In the genomic region with DNA sequence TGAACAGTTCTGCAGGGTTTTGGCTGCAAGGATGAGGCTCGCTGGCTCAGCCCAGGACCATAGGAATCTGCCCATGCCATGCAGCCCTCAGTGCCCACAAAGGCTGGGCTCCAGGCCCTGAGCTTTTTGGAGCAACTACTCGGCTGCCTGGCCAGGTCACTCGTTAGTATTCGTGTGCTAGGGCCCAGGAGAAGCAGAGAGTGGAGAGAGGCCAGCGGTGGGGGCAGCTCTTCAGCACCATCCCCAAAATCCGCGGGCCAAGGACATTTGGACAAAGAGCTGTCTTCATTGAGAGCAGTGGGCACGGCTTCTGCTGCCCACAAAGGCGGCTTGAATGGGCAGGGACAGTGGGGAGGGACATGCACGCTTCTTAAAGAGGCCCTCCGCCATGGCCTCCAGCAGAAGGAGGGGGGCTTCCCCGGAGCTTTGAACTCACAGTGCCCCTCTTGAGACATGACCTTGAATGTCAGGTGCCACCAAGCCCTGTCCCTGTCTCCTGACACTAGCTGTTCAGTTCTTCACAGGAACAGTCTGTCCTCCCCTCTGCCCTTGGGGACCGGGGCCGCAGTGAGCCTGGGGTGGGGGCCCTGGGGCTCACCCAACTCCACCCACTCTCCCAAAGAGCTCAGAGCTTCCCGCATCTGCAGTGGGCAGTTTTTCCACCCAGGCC, we compare ENCODE assay signal across 15 cellular contexts.
DNase-seq lines count a peak whose midpoint lies in the region; ATAC-seq and TF ChIP-seq lines count a peak whose summit lies in the region.
"Had no signal": no experiment of that assay in that cellular context is flagged by ENCODE, and none has a peak within 500 bp of the region (broad histone marks: within the 10 kb centered on the region; RNA-seq: fewer than 3 reads in every experiment).

No MANE protein-coding gene starts in this region.

- peak; percentile 56 for DNase-seq in astrocyte of the hippocampus (ENCODE audit: low read depth, low spot score)
- peak in 1 of 2 donors; percentile 59 for DNase-seq in cardiac muscle cell (ENCODE audit: low read depth in 1 of 2, low spot score in 1 of 2)
- no peak for DNase-seq in neural progenitor cell (ENCODE audit: low spot score)
- DNase-seq in testis: peak; percentile 36
- DNase-seq in stimulated activated naive CD8-positive, alpha-beta T cell treated with anti-CD3 and anti-CD28 coated beads, Interleukin-15, amount 100 ng/mL, for 72 hours: no peak
- DNase-seq in osteoblast (ENCODE audit: insufficient read length, low spot score, missing footprints): no peak
- no peak for DNase-seq in RKO (ENCODE audit: low spot score)
- DNase-seq: mesenchymal stem cell, NCI-H1105, NCI-H526 treated with DMSO at 0.1 percent for 48 hours, SHP77 had no signal

- H3K4me1 ChIP-seq in cardiac muscle cell (ENCODE audit: low read depth): peaks cover 69% of the 10 kb centered on the region
- H3K4me1 ChIP-seq in neural progenitor cell: peaks cover 23% of the 10 kb centered on the region
- H3K4me1 ChIP-seq in testis: peaks cover 51% of the 10 kb centered on the region
- H3K4me1 ChIP-seq in osteoblast (ENCODE audit: insufficient read depth, low read length): no peaks in the 10 kb centered on the region

- H3K4me1 Mint-ChIP-seq in neural progenitor cell: peaks cover 37% of the 10 kb centered on the region
- H3K4me1 Mint-ChIP-seq in stimulated activated naive CD8-positive, alpha-beta T cell treated with anti-CD3 and anti-CD28 coated beads, Interleukin-15, amount 100 ng/mL, for 72 hours: peaks cover 6% of the 10 kb centered on the region

- no peak for TF ChIP-seq CTCF in cardiac muscle cell (IDR thresholded peaks at IDR 0.05; ENCODE audit: low read depth, low read length)
- TF ChIP-seq CTCF in neural progenitor cell (IDR thresholded peaks at IDR 0.05): no peak
- TF ChIP-seq CTCF in testis (IDR thresholded peaks at IDR 0.05): no peak
- TF ChIP-seq CTCF in osteoblast (IDR thresholded peaks at IDR 0.05; ENCODE audit: extremely low read depth, low read depth, low read length): no peak

- 64 to 70% methylated on average over 7 to 15 of the region's 15 CpGs for WGBS in testis, 2 donors

- no peak overlapping the region for H3K4me2 ChIP-seq in neural progenitor cell
- H3K4me2 ChIP-seq in osteoblast (ENCODE audit: insufficient read depth, low read length): no peak overlapping the region

- no peak for TF ChIP-seq POLR2A in testis (IDR thresholded peaks at IDR 0.05)

- H3K9ac ChIP-seq in neural progenitor cell: no peak overlapping the region

- peaks cover 8% of the 10 kb centered on the region for H3K36me3 Mint-ChIP-seq in neural progenitor cell

- no peaks in the 10 kb centered on the region for H3K79me2 ChIP-seq in neural progenitor cell (ENCODE audit: low read depth)
- H3K79me2 ChIP-seq in osteoblast (ENCODE audit: insufficient read depth, low read length): no peaks in the 10 kb centered on the region

- H3K27ac ChIP-seq in cardiac muscle cell (peak overlapping the region; percentile 99), neural progenitor cell (no peak overlapping the region), testis (no peak overlapping the region), osteoblast (ENCODE audit: low read depth, low read length) (no peak overlapping the region)
- H3K27ac ChIP-seq: VCaP had no signal

- no peak overlapping the region for H3K4me3 ChIP-seq in cardiac muscle cell
- no peak overlapping the region for H3K4me3 ChIP-seq in neural progenitor cell
- no peak overlapping the region for H3K4me3 ChIP-seq in testis
- no peak overlapping the region for H3K4me3 ChIP-seq in osteoblast (ENCODE audit: insufficient read depth, low read length)
- H3K4me3 ChIP-seq: GM12878 had no signal

- peaks cover 20% of the 10 kb centered on the region for H3K9me3 Mint-ChIP-seq in neural progenitor cell
- peaks cover 13 to 19% of the 10 kb centered on the region in 2 donors for H3K9me3 Mint-ChIP-seq in stimulated activated naive CD8-positive, alpha-beta T cell treated with anti-CD3 and anti-CD28 coated beads, Interleukin-15, amount 100 ng/mL, for 72 hours

- H2AFZ ChIP-seq in neural progenitor cell (replicated peaks) (no peak overlapping the region), osteoblast (ENCODE audit: low read length) (no peak overlapping the region)

- H3K27me3 Mint-ChIP-seq in neural progenitor cell (ENCODE audit: insufficient read depth, low read depth): peaks cover 5% of the 10 kb centered on the region
- H3K27me3 Mint-ChIP-seq in stimulated activated naive CD8-positive, alpha-beta T cell treated with anti-CD3 and anti-CD28 coated beads, Interleukin-15, amount 100 ng/mL, for 72 hours: peaks cover 29% of the 10 kb centered on the region

- H3K4me3 Mint-ChIP-seq in neural progenitor cell: peak overlapping the region; percentile 27
- H3K4me3 Mint-ChIP-seq in stimulated activated naive CD8-positive, alpha-beta T cell treated with anti-CD3 and anti-CD28 coated beads, Interleukin-15, amount 100 ng/mL, for 72 hours: no peak overlapping the region
- H3K4me3 Mint-ChIP-seq: nephron had no signal

- intact Hi-C loops in testis (cut with DNase I; ENCODE audit: low total_unique reads): loop anchor here (5.0 kb wide), 1 partner anchor 64 kb away; no protein-coding TSS in a partner anchor

- peaks cover 28% of the 10 kb centered on the region for H3F3A ChIP-seq in neural progenitor cell (ENCODE audit: low read depth)

- no peak for ATAC-seq in GM19351 (IDR thresholded peaks at IDR 0.05; ENCODE audit: unreplicated experiment)
- no peak for ATAC-seq in stimulated activated naive CD8-positive, alpha-beta T cell treated with anti-CD3 and anti-CD28 coated beads, Interleukin-15, amount 100 ng/mL, for 72 hours
- ATAC-seq: GM12878 had no signal

- no peaks in the 10 kb centered on the region for H3K9me3 ChIP-seq in cardiac muscle cell (ENCODE audit: low read depth)
- H3K9me3 ChIP-seq in neural progenitor cell (ENCODE audit: low read depth): peaks cover 2% of the 10 kb centered on the region
- no peaks in the 10 kb centered on the region for H3K9me3 ChIP-seq in testis
- no peaks in the 10 kb centered on the region for H3K9me3 ChIP-seq in osteoblast (ENCODE audit: low read depth, low read length)

- H3K27ac Mint-ChIP-seq in neural progenitor cell: peak overlapping the region; percentile 53
- no peak overlapping the region for H3K27ac Mint-ChIP-seq in stimulated activated naive CD8-positive, alpha-beta T cell treated with anti-CD3 and anti-CD28 coated beads, Interleukin-15, amount 100 ng/mL, for 72 hours
- H3K27ac Mint-ChIP-seq: nephron had no signal

- H3K36me3 ChIP-seq in cardiac muscle cell: no peaks in the 10 kb centered on the region
- no peaks in the 10 kb centered on the region for H3K36me3 ChIP-seq in neural progenitor cell
- no peaks in the 10 kb centered on the region for H3K36me3 ChIP-seq in testis (ENCODE audit: low read depth, missing control alignments)
- no peaks in the 10 kb centered on the region for H3K36me3 ChIP-seq in osteoblast (ENCODE audit: insufficient read depth, low read length)

- no peaks in the 10 kb centered on the region for H4K20me1 ChIP-seq in neural progenitor cell (ENCODE audit: low read depth)
- H4K20me1 ChIP-seq in osteoblast (ENCODE audit: insufficient read depth, low read length): no peaks in the 10 kb centered on the region

- H3K27me3 ChIP-seq in cardiac muscle cell (no peaks in the 10 kb centered on the region), neural progenitor cell (no peaks in the 10 kb centered on the region), testis (no peaks in the 10 kb centered on the region), osteoblast (ENCODE audit: insufficient read depth, low read length) (no peaks in the 10 kb centered on the region)

Comparison
In these comparisons a context has a peak if more than half of its experiments do, and no peak if none do; other contexts are left out.
1. DNase-seq: peak in astrocyte of the hippocampus (single experiment) and testis (single experiment); none in neural progenitor cell (single experiment), stimulated activated naive CD8-positive, alpha-beta T cell treated with anti-CD3 and anti-CD28 coated beads, Interleukin-15, amount 100 ng/mL, for 72 hours (0 of 2), osteoblast (single experiment) and RKO (single experiment).